ENCODE assay signal across 8 cellular contexts in genomic region chr18:41391616-41392610, GRCh38.
DNase-seq lines count a peak whose midpoint lies in the region; ATAC-seq and TF ChIP-seq lines count a peak whose summit lies in the region.

No MANE protein-coding gene starts in this region.

- no peak overlapping the region for H3K4me3 Mint-ChIP-seq in activated naive CD8-positive, alpha-beta T cell treated with anti-CD3 and anti-CD28 coated beads, Interleukin-2, amount 50 U/mL, for 24 hours

- H3K27me3 ChIP-seq in thoracic aorta (replicated peaks; ENCODE audit: insufficient read depth), result no peaks in the 10 kb centered on the region

- peak overlapping the region; percentile 44 for H3K4me3 ChIP-seq in thoracic aorta

- peak; percentile 55 for ATAC-seq in HG02885 (IDR thresholded peaks at IDR 0.05; ENCODE audit: poor library complexity, unreplicated experiment)
- ATAC-seq in thoracic aorta (ENCODE audit: insufficient number of reproducible peaks, low FRiP score, low read depth), result no peak
- no peak for ATAC-seq in GM21367 (IDR thresholded peaks at IDR 0.05; ENCODE audit: unreplicated experiment)
- ATAC-seq in activated naive CD8-positive, alpha-beta T cell treated with anti-CD3 and anti-CD28 coated beads, Interleukin-2, amount 50 U/mL, for 24 hours, result no peak

- H3K9me3 Mint-ChIP-seq in activated naive CD8-positive, alpha-beta T cell treated with anti-CD3 and anti-CD28 coated beads, Interleukin-2, amount 50 U/mL, for 24 hours, result no peaks in the 10 kb centered on the region

- H3K27ac ChIP-seq in thoracic aorta, result no peak overlapping the region

- no peaks in the 10 kb centered on the region for H3K4me1 ChIP-seq in thoracic aorta (ENCODE audit: control insufficient read depth in 1 of 2, low read depth in 2 of 2)

- no peaks in the 10 kb centered on the region for H3K9me3 ChIP-seq in thoracic aorta

- no peaks in the 10 kb centered on the region for H3K4me1 Mint-ChIP-seq in activated naive CD8-positive, alpha-beta T cell treated with anti-CD3 and anti-CD28 coated beads, Interleukin-2, amount 50 U/mL, for 24 hours

- no peaks in the 10 kb centered on the region for H3K36me3 Mint-ChIP-seq in activated naive CD8-positive, alpha-beta T cell treated with anti-CD3 and anti-CD28 coated beads, Interleukin-2, amount 50 U/mL, for 24 hours (ENCODE audit: low read depth)

- peak; percentile 89 for DNase-seq in DMS53 (lab: John Stamatoyannopoulos, UW)
- peak; percentile 90 for DNase-seq in NCI-H2227 (lab: John Stamatoyannopoulos, UW; ENCODE audit: unreplicated experiment)
- DNase-seq in astrocyte of the hippocampus (ENCODE audit: low read depth, low spot score), result peak; percentile 85
- DNase-seq in inferior parietal cortex (ENCODE audit: extremely low spot score), result peak; percentile 64
- DNase-seq in thoracic aorta (ENCODE audit: low spot score), result no peak
- DNase-seq in activated naive CD8-positive, alpha-beta T cell treated with anti-CD3 and anti-CD28 coated beads, Interleukin-2, amount 50 U/mL, for 24 hours, result no peak

- H3K27me3 Mint-ChIP-seq in activated naive CD8-positive, alpha-beta T cell treated with anti-CD3 and anti-CD28 coated beads, Interleukin-2, amount 50 U/mL, for 24 hours, result no peaks in the 10 kb centered on the region

- TF ChIP-seq CTCF in thoracic aorta (IDR thresholded peaks at IDR 0.05), result peak; percentile 34

- H3K36me3 ChIP-seq in thoracic aorta, result no peaks in the 10 kb centered on the region

- no peak overlapping the region for H3K27ac Mint-ChIP-seq in activated naive CD8-positive, alpha-beta T cell treated with anti-CD3 and anti-CD28 coated beads, Interleukin-2, amount 50 U/mL, for 24 hours

Comparison
In these comparisons a context has a peak if more than half of its experiments do, and no peak if none do; other contexts are left out.
1. DNase-seq: peak in DMS53 (single experiment), NCI-H2227 (single experiment), astrocyte of the hippocampus (single experiment) and inferior parietal cortex (single experiment); none in thoracic aorta (single experiment) and activated naive CD8-positive, alpha-beta T cell treated with anti-CD3 and anti-CD28 coated beads, Interleukin-2, amount 50 U/mL, for 24 hours (single experiment).